16 cellular contexts compared by ENCODE assay signal in genomic region chr9:132662152-132662945, GRCh38. TPM values are rescaled to one million over a fixed set of nuclear protein-coding genes. Genes with fewer than 3 reads are reported as not detected.
A peak's percentile ranks its signal among the peaks of the same experiment; 100 is the strongest.
DNase-seq lines count a peak whose midpoint lies in the region; ATAC-seq and TF ChIP-seq lines count a peak whose summit lies in the region.
"Had no signal": no experiment of that assay in that cellular context is flagged by ENCODE, and none has a peak within 500 bp of the region (broad histone marks: within the 10 kb centered on the region; RNA-seq: fewer than 3 reads in every experiment).

No MANE protein-coding gene starts in this region.

- intact Hi-C loops in lower lobe of right lung (cut with DNase I): no loop called here

- CTCF ChIA-PET in GM10248 (lab: Yijun Ruan, JAX): interaction anchor here (1.5 kb wide), 1 partner anchor 10 kb away, joined by 4 read pairs; no protein-coding TSS in a partner anchor

- TF ChIP-seq CTCF in lower lobe of right lung (IDR thresholded peaks at IDR 0.05) (no peak), GM10248 (IDR thresholded peaks at IDR 0.05; ENCODE audit: control extremely low read depth, extremely low read depth, low read depth, missing control alignments) (no peak)

- H3K4me1 ChIP-seq in HUES48 (ENCODE audit: control insufficient read depth, insufficient read depth, low read length) (peaks cover 24% of the 10 kb centered on the region), lower lobe of right lung (no peaks in the 10 kb centered on the region)

- POLR2A ChIA-PET in GM10248 (lab: Yijun Ruan, JAX): no interaction called here

- H3K27me3 ChIP-seq in HUES48 (ENCODE audit: control insufficient read depth, insufficient read depth, low read length) (no peaks in the 10 kb centered on the region), lower lobe of right lung (ENCODE audit: low read depth) (no peaks in the 10 kb centered on the region)

- H3K9ac ChIP-seq in HUES48 (ENCODE audit: low read depth, low read length): no peak overlapping the region

- ATAC-seq in lower lobe of right lung: peak; percentile 62 to 76
- no peak for ATAC-seq in GM18498 (IDR thresholded peaks at IDR 0.05; ENCODE audit: unreplicated experiment)
- ATAC-seq: K562 had no signal

- DNase-seq in G401 (ENCODE audit: low spot score): peak; percentile 78
- DNase-seq in cerebellum (ENCODE audit: low spot score): peak; percentile 58
- no peak for DNase-seq in lower lobe of right lung
- DNase-seq in midbrain (lab: John Stamatoyannopoulos, UW): no peak
- DNase-seq in GM10248 (ENCODE audit: extremely low spot score): no peak
- no peak for DNase-seq in HK-2 (ENCODE audit: unreplicated experiment)
- DNase-seq: AML-193; NCI-H1436; NCI-H2029 treated with DMSO at 0.1 percent for 48 hours; NCI-H69; NK-92 treated with Interleukin-12 subunit alpha and Interleukin-12 subunit beta, amount 100 ng/mL, for 24 hours; SHP77 treated with DMSO at 0.1 percent for 48 hours had no signal

- H3K36me3 ChIP-seq in HUES48 (ENCODE audit: control insufficient read depth, insufficient read depth, low read length) (peaks cover 66% of the 10 kb centered on the region), lower lobe of right lung (peaks cover 51% of the 10 kb centered on the region)

- in situ Hi-C loops in G401 (cut with HindIII; ENCODE audit: low sequenced_read_pairs): no loop called here

- H3K9me3 ChIP-seq in HUES48 (ENCODE audit: control insufficient read depth, insufficient read depth, low read length) (no peaks in the 10 kb centered on the region), lower lobe of right lung (no peaks in the 10 kb centered on the region)
- H3K9me3 ChIP-seq: HAP-1 had no signal

- H3K27ac ChIP-seq in HUES48 (ENCODE audit: low read depth, low read length) (no peak overlapping the region), lower lobe of right lung (no peak overlapping the region)

- H3K4me3 ChIP-seq in HUES48 (ENCODE audit: low read depth, low read length): peak overlapping the region; percentile 34
- H3K4me3 ChIP-seq in lower lobe of right lung: no peak overlapping the region
- H3K4me3 ChIP-seq: HAP-1, K562 had no signal

RNA-seq across cellular contexts. Expression of gene DDX31, which starts 7.4 kb away (rescaled TPM):
- total RNA-seq in G401 (2014; rRNA removed; shearing (Covaris generic)): 17.6 and 21.9 TPM in 2 replicates
- total RNA-seq in cerebellum (21.4 TPM), lower lobe of right lung (14.1 TPM)

RNA-seq across cellular contexts. Expression of gene GTF3C4, which starts 7.9 kb away (rescaled TPM):
- 21.2 and 24.5 TPM in 2 replicates for total RNA-seq in G401 (2014; rRNA removed; shearing (Covaris generic))
- total RNA-seq in cerebellum: 25.4 TPM
- 14.0 TPM for total RNA-seq in lower lobe of right lung

Comparison
In these comparisons a context has a peak if more than half of its experiments do, and no peak if none do; other contexts are left out.
1. DNase-seq: peak in G401 (single experiment) and cerebellum (single experiment); none in lower lobe of right lung (single experiment), midbrain (single experiment), GM10248 (single experiment) and HK-2 (single experiment).